Comparison of ENCODE assay signal across 8 cellular contexts in the genomic region with DNA sequence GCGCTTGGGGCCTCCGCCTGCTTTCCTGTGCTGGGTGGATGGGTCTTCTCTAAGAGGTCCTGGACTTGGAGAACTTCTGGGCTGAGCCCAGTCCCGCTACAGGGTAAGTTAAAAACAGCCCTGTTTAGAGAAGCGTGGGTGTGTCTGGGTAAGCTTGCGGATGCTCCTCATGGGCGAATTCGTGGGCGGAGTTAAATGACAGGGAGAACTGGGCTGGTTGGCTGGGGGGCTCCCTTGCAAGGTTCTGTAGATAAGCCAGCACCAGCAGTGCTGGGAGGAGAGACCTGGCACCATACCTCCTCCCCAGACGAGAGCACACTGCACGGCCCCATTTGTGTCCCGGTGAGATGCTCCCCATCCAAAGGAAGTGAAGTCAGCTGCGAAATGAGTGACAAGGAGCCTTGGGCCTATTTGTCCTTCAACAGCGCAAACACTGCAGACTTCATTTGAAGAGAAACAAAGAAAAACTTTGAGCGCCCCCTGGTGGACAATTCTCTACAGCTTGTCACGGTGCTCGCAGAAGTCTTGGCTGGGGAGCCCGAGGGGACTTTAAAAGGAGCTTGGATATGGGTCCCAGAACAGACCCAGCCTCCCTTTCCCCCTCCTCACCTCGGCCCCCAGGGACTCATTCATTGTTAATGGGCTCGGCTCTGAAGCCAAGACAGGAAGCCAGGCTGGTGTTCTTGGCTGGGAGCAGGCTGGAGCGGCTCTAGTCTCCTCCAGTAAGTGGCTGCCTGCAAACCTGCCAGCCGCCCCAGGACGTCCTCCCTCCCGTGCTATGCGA. TPM values are rescaled to one million over a fixed set of nuclear protein-coding genes. Genes with fewer than 3 reads are reported as not detected.
DNase-seq lines count a peak whose midpoint lies in the region; ATAC-seq and TF ChIP-seq lines count a peak whose summit lies in the region.

No MANE protein-coding gene starts in this region.

- H3K4me2 ChIP-seq in DOHH2 (ENCODE audit: low read length), result peak overlapping the region; percentile 8

- no peaks in the 10 kb centered on the region for H3K27me3 ChIP-seq in DOHH2 (ENCODE audit: control insufficient read depth, low read length)

- no peaks in the 10 kb centered on the region for H3K79me2 ChIP-seq in DOHH2 (ENCODE audit: control insufficient read depth, low read length)

- no peaks in the 10 kb centered on the region for H3K9me3 ChIP-seq in DOHH2 (ENCODE audit: control insufficient read depth, insufficient read depth, low read length)

- peak; percentile 67 for ATAC-seq in HG02943 (IDR thresholded peaks at IDR 0.05; ENCODE audit: low read depth, unreplicated experiment)

- DNase-seq in NCI-H446 (lab: John Stamatoyannopoulos, UW), result peak; percentile 99
- peak; percentile 85 for DNase-seq in activated CD4-positive, CD25-positive, alpha-beta regulatory T cell treated with anti-CD3 and anti-CD28 coated beads, Interleukin-2, amount 50 U/mL, for 72 hours
- DNase-seq in cerebellum (ENCODE audit: low spot score), result peak; percentile 89
- peak; percentile 80 for DNase-seq in kidney tubule cell (ENCODE audit: low spot score)
- peak; percentile 90 to 95 for DNase-seq in stimulated activated CD4-positive, alpha-beta T cell treated with anti-CD3 and anti-CD28 coated beads, Interleukin-2, amount 100 ng/mL, for 24 hours
- no peak for DNase-seq in cortex of kidney (lab: John Stamatoyannopoulos, UW)

- TF ChIP-seq CTCF in DOHH2 (IDR thresholded peaks at IDR 0.05; ENCODE audit: low read depth, low read length, poor library complexity, severe bottlenecking), result peak; percentile 79

- no peaks in the 10 kb centered on the region for H4K20me1 ChIP-seq in DOHH2 (ENCODE audit: control insufficient read depth, insufficient read depth, low read depth, low read length)

- H3K36me3 ChIP-seq in DOHH2 (ENCODE audit: control insufficient read depth, low read length), result no peaks in the 10 kb centered on the region

- H3K4me3 ChIP-seq in DOHH2 (ENCODE audit: low read length), result no peak overlapping the region

- peaks cover 22% of the 10 kb centered on the region for H3K4me1 ChIP-seq in DOHH2 (ENCODE audit: control insufficient read depth, low read length)

- no peaks in the 10 kb centered on the region; the same call in 1 of the 2 replicates for H3F3A ChIP-seq in DOHH2 (ENCODE audit: control insufficient read depth, insufficient read depth)

- no peak overlapping the region for H3K27ac ChIP-seq in DOHH2 (ENCODE audit: low read depth, low read length)

- H3K9me2 ChIP-seq in DOHH2 (replicated peaks; ENCODE audit: control insufficient read depth, low read length), result no peaks in the 10 kb centered on the region

RNA-seq across cellular contexts. Expression of gene TP53I11, which starts 39.5 kb away (rescaled TPM):
- 14.4 TPM for total RNA-seq in cerebellum
